8 cellular contexts compared by ENCODE assay signal in genomic region chr9:69121155-69122085, GRCh38. TPM values are rescaled to one million over a fixed set of nuclear protein-coding genes. Genes with fewer than 3 reads are reported as not detected.
DNase-seq lines count a peak whose midpoint lies in the region; ATAC-seq and TF ChIP-seq lines count a peak whose summit lies in the region.

No MANE protein-coding gene starts in this region.

- H3K9ac ChIP-seq in parathyroid adenoma: no peak overlapping the region

- no peaks in the 10 kb centered on the region for H3K36me3 ChIP-seq in CD4-positive, alpha-beta memory T cell (ENCODE audit: insufficient read depth, low read length)
- H3K36me3 ChIP-seq in parathyroid adenoma (ENCODE audit: control insufficient read depth, insufficient read depth, low read length): no peaks in the 10 kb centered on the region

- intact Hi-C loops in CD4-positive, alpha-beta memory T cell (cut with micrococcal nuclease): loop anchor here (5.0 kb wide), 2 partner anchors 51 to 84 kb away; partner anchors contain the start of genes FXN and TJP2
- intact Hi-C loops in left cardiac atrium (cut with DNase I): no loop called here

- H3K4me1 ChIP-seq in CD4-positive, alpha-beta memory T cell (ENCODE audit: insufficient read depth, low read length): peaks cover 13% of the 10 kb centered on the region
- H3K4me1 ChIP-seq in parathyroid adenoma: no peaks in the 10 kb centered on the region

- peaks cover 6 to 19% (median 11%) of the 10 kb centered on the region in 4 donors for H3K4me1 Mint-ChIP-seq in CD4-positive, alpha-beta memory T cell

- no peak overlapping the region for H3K27ac ChIP-seq in CD4-positive, alpha-beta memory T cell (ENCODE audit: low read depth, low read length)
- peak overlapping the region; percentile 92 for H3K27ac ChIP-seq in parathyroid adenoma

- no peaks in the 10 kb centered on the region for H3K27me3 Mint-ChIP-seq in CD4-positive, alpha-beta memory T cell

- no peaks in the 10 kb centered on the region for H3K9me3 ChIP-seq in CD4-positive, alpha-beta memory T cell (ENCODE audit: control insufficient read depth in 1 of 2, low read length in 2 of 2)
- H3K9me3 ChIP-seq in parathyroid adenoma (ENCODE audit: control insufficient read depth, low read length): no peaks in the 10 kb centered on the region

- no peaks in the 10 kb centered on the region for H3K79me2 ChIP-seq in parathyroid adenoma

- H3K36me3 Mint-ChIP-seq in CD4-positive, alpha-beta memory T cell: peaks cover 0 to 7% of the 10 kb centered on the region in 2 donors
- H3K36me3 Mint-ChIP-seq in activated naive CD4-positive, alpha-beta T cell treated with anti-CD3 and anti-CD28 coated beads, Interleukin-2, amount 50 U/mL, for 72 hours: peaks cover 5% of the 10 kb centered on the region in 2 donors

- H2AFZ ChIP-seq in parathyroid adenoma: peak overlapping the region; percentile 61

- ATAC-seq in HG03175 (IDR thresholded peaks at IDR 0.05; ENCODE audit: unreplicated experiment): peak; percentile 69
- peak; percentile 72 to 79 for ATAC-seq in activated naive CD4-positive, alpha-beta T cell treated with anti-CD3 and anti-CD28 coated beads, Interleukin-2, amount 50 U/mL, for 72 hours
- ATAC-seq in left cardiac atrium: peak; percentile 76 to 77
- no peak for ATAC-seq in HG03565 (IDR thresholded peaks at IDR 0.05; ENCODE audit: unreplicated experiment)

- peak overlapping the region; percentile 100 for H3K4me2 ChIP-seq in parathyroid adenoma (ENCODE audit: low read length)

- H3K4me3 Mint-ChIP-seq in CD4-positive, alpha-beta memory T cell: peak overlapping the region; percentile 93 to 97 (median 96)

- CTCF ChIA-PET in CD4-positive, alpha-beta memory T cell (lab: Charles Lee; ENCODE audit: partially characterized antibody): interaction anchor here (0.8 to 2.1 kb wide), 9 partner anchors 10 to 71 kb away, joined by 3 to 12 read pairs (median 4); no protein-coding TSS in a partner anchor

- no peaks in the 10 kb centered on the region for H3K9me3 Mint-ChIP-seq in CD4-positive, alpha-beta memory T cell
- H3K9me3 Mint-ChIP-seq in activated naive CD4-positive, alpha-beta T cell treated with anti-CD3 and anti-CD28 coated beads, Interleukin-2, amount 50 U/mL, for 72 hours: no peaks in the 10 kb centered on the region

- POLR2A ChIA-PET in CD4-positive, alpha-beta memory T cell (lab: Charles Lee; ENCODE audit: partially characterized antibody): interaction anchor here (0.8 to 1.4 kb wide), 4 partner anchors 15 to 71 kb away, joined by 3 read pairs; no protein-coding TSS in a partner anchor

- H3K27me3 ChIP-seq in CD4-positive, alpha-beta memory T cell (ENCODE audit: insufficient read depth, low read length): no peaks in the 10 kb centered on the region
- H3K27me3 ChIP-seq in parathyroid adenoma (ENCODE audit: control insufficient read depth, insufficient read depth, low read length): no peaks in the 10 kb centered on the region

- DNase-seq in CD4-positive, alpha-beta memory T cell: peak in 3 of 5 donors; percentile 17 to 44 (median 44)
- peak; percentile 46 for DNase-seq in GM19238 (ENCODE audit: insufficient read length, low spot score)
- peak; percentile 0 for DNase-seq in NOMO-1 treated with DMSO at 0.1 percent for 48 hours (lab: John Stamatoyannopoulos, UW; ENCODE audit: unreplicated experiment)
- peak; percentile 41 to 61 for DNase-seq in activated naive CD4-positive, alpha-beta T cell treated with anti-CD3 and anti-CD28 coated beads, Interleukin-2, amount 50 U/mL, for 72 hours (ENCODE audit: low spot score in 2 of 2)
- peak; percentile 35 for DNase-seq in left cardiac atrium

- no peak for TF ChIP-seq CTCF in parathyroid adenoma (IDR thresholded peaks at IDR 0.05)

- H3K4me3 ChIP-seq in CD4-positive, alpha-beta memory T cell (ENCODE audit: low read length in 2 of 2): peak overlapping the region; percentile 34 to 75
- H3K4me3 ChIP-seq in parathyroid adenoma (ENCODE audit: low read depth, low read length): peak overlapping the region; percentile 95

- peak overlapping the region in 6 of 7 donors; percentile 31 to 92 (median 80) for H3K27ac Mint-ChIP-seq in CD4-positive, alpha-beta memory T cell
- H3K27ac Mint-ChIP-seq in activated naive CD4-positive, alpha-beta T cell treated with anti-CD3 and anti-CD28 coated beads, Interleukin-2, amount 50 U/mL, for 72 hours: peak overlapping the region; percentile 50 to 87

RNA-seq across cellular contexts. Expression of gene TJP2, which starts 52.7 kb away (rescaled TPM):
- total RNA-seq in CD4-positive, alpha-beta memory T cell: 10 to 100 TPM in 1 of 2 experiments, 1 to 10 TPM in 1; 9.9 to 10.3 TPM
- 1 to 10 TPM; 2.4 to 7.7 TPM for polyA plus RNA-seq in CD4-positive, alpha-beta memory T cell
- 10 to 100 TPM; 13.1 to 33.4 TPM for total RNA-seq in activated naive CD4-positive, alpha-beta T cell treated with anti-CD3 and anti-CD28 coated beads, Interleukin-2, amount 50 U/mL, for 72 hours
- 10 to 100 TPM; 46.2 to 51.6 TPM for total RNA-seq in left cardiac atrium

Comparison
In these comparisons a context has a peak if more than half of its experiments do, and no peak if none do; other contexts are left out.
1. DNase-seq: peak in every context shown above with its lines; median percentile 51 in activated naive CD4-positive, alpha-beta T cell treated with anti-CD3 and anti-CD28 coated beads, Interleukin-2, amount 50 U/mL, for 72 hours; 46 in GM19238; 44 in CD4-positive, alpha-beta memory T cell; 35 in left cardiac atrium; 0 in NOMO-1 treated with DMSO at 0.1 percent for 48 hours.